Comparison of ENCODE assay signal across 17 cellular contexts in genomic region chr7:152735443-152736004, GRCh38. TPM values are rescaled to one million over a fixed set of nuclear protein-coding genes. Genes with fewer than 3 reads are reported as not detected.
DNase-seq lines count a peak whose midpoint lies in the region; ATAC-seq, FAIRE-seq and TF ChIP-seq lines count a peak whose summit lies in the region.
"Had no signal": no experiment of that assay in that cellular context is flagged by ENCODE, and none has a peak within 500 bp of the region (broad histone marks: within the 10 kb centered on the region; RNA-seq: fewer than 3 reads in every experiment).

No MANE protein-coding gene starts in this region.

- H3K9me3 ChIP-seq in left ventricle myocardium inferior (replicated peaks): peaks cover 41% of the 10 kb centered on the region
- H3K9me3 ChIP-seq in PC-3 (ENCODE audit: low read length): peaks cover 9% of the 10 kb centered on the region; the same call in 1 of the 2 replicates

- no peaks in the 10 kb centered on the region for H3K9me2 ChIP-seq in PC-3 (replicated peaks; ENCODE audit: low read length)

- no peaks in the 10 kb centered on the region for H3K27me3 ChIP-seq in left ventricle myocardium inferior (ENCODE audit: low read depth)
- H3K27me3 ChIP-seq in PC-3 (ENCODE audit: low read length): no peaks in the 10 kb centered on the region

- H3K9ac ChIP-seq in PC-3 (ENCODE audit: low read length): no peak overlapping the region

- H3K36me3 ChIP-seq in left ventricle myocardium inferior (no peaks in the 10 kb centered on the region), PC-3 (ENCODE audit: low read depth, low read length) (no peaks in the 10 kb centered on the region)
- H3K36me3 ChIP-seq: lower lobe of right lung, thoracic aorta had no signal

- TF ChIP-seq CTCF in left ventricle myocardium inferior (IDR thresholded peaks at IDR 0.05; ENCODE audit: borderline replicate concordance) (no peak), PC-3 (conservative IDR thresholded peaks at IDR 0.05; ENCODE audit: low read depth, low read length) (no peak)

- peaks cover 27% of the 10 kb centered on the region for H3K4me1 ChIP-seq in left ventricle myocardium inferior
- H3K4me1 ChIP-seq in PC-3 (ENCODE audit: insufficient read depth, low read length): no peaks in the 10 kb centered on the region
- H3K4me1 ChIP-seq: lower lobe of right lung had no signal

- peak; percentile 81 for FAIRE-seq in endometrium (lab: Jason Lieb, UNC)
- FAIRE-seq in H54 (lab: Jason Lieb, UNC): no peak

- intact Hi-C loops in left ventricle myocardium inferior (cut with micrococcal nuclease) (no loop called here), Right ventricle myocardium superior (cut with DNase I) (no loop called here), PC-3 (cut with micrococcal nuclease) (no loop called here)

- H3K4me2 ChIP-seq in PC-3 (ENCODE audit: low read length): no peak overlapping the region
- H3K4me2 ChIP-seq: PC-9 had no signal

- no peaks in the 10 kb centered on the region for H4K20me1 ChIP-seq in PC-3 (ENCODE audit: low read length)

- POLR2A ChIA-PET in PC-3 (lab: Charles Lee; ENCODE audit: unreplicated experiment): interaction anchor here (0.5 kb wide), 1 partner anchor 649 kb away, joined by 3 read pairs; no protein-coding TSS in a partner anchor

- H3K27ac ChIP-seq in left ventricle myocardium inferior (replicated peaks) (peak overlapping the region; percentile 40), PC-3 (ENCODE audit: low read length) (no peak overlapping the region)
- H3K27ac ChIP-seq: lower lobe of right lung, PC-9, thoracic aorta had no signal

- CTCF ChIA-PET in PC-3 (lab: Charles Lee): no interaction called here

- no peaks in the 10 kb centered on the region for H3K79me2 ChIP-seq in PC-3 (ENCODE audit: low read length)

- no peak for ATAC-seq in Right ventricle myocardium superior (ENCODE audit: poor library complexity)
- no peak for ATAC-seq in PC-3
- ATAC-seq: activated CD8-positive, alpha-beta memory T cell treated with anti-CD3 and anti-CD28 coated beads, Interleukin-2, amount 10 ng/mL, durations not matched to agents 7 days and 5 days; lower lobe of right lung; naive thymus-derived CD8-positive, alpha-beta T cell; T-cell had no signal

- no peaks in the 10 kb centered on the region for H3F3A ChIP-seq in PC-3 (ENCODE audit: low read length, unreplicated experiment)

- no peak overlapping the region for H3K4me3 ChIP-seq in left ventricle myocardium inferior
- H3K4me3 ChIP-seq in PC-3 (ENCODE audit: low read length): no peak overlapping the region
- H3K4me3 ChIP-seq: lower lobe of right lung, PC-9, thoracic aorta had no signal

- no peak overlapping the region for H2AFZ ChIP-seq in PC-3 (ENCODE audit: low read length)
- H2AFZ ChIP-seq: PC-9 had no signal

- DNase-seq in left ventricle myocardium inferior (no peak), Right ventricle myocardium superior (no peak), NCI-H69 (lab: John Stamatoyannopoulos, UW) (peak; percentile 62), PC-3 (no peak), H54 (ENCODE audit: insufficient read length, low spot score) (no peak), NCI-H187 (lab: John Stamatoyannopoulos, UW) (no peak), NCI-H226 (no peak)
- DNase-seq: activated B cell treated with CpG ODN at 0.5 μM for 24 hours; activated CD8-positive, alpha-beta memory T cell treated with anti-CD3 and anti-CD28 coated beads, Interleukin-2, amount 10 ng/mL, durations not matched to agents 7 days and 5 days; activated gamma-delta T cell; lower lobe of right lung; naive thymus-derived CD8-positive, alpha-beta T cell; stimulated activated CD4-positive, alpha-beta T cell treated with anti-CD3 and anti-CD28 coated beads, Interleukin-2, amount 100 ng/mL, for 24 hours; T-cell had no signal

- no TSS peak for BruUV-seq in PC-3 (replicated peaks; lab: Mats Ljungman, UMichigan)

- no peak for TF ChIP-seq POLR2A in H54 (IDR thresholded peaks at IDR 0.05; ENCODE audit: low read depth, low read length)

RNA-seq across cellular contexts. Expression of gene ACTR3B, which starts 24.0 kb away (rescaled TPM):
- total RNA-seq in left ventricle myocardium inferior (9.0 TPM), Right ventricle myocardium superior (8.1 TPM), PC-3 (2014; rRNA removed) (6.6 and 8.9 TPM in 2 replicates)

RNA-seq across cellular contexts. Expression of gene XRCC2, which starts 59.6 kb away (rescaled TPM):
- total RNA-seq in left ventricle myocardium inferior (0.60 TPM), Right ventricle myocardium superior (0.38 TPM), PC-3 (2014; rRNA removed) (13.6 and 18.7 TPM in 2 replicates)
